In genomic region chrX:152641996-152642395, GRCh38 we compare ENCODE assay signal across 1 cellular context.
TF ChIP-seq lines count a peak whose summit lies in the region.

No MANE protein-coding gene starts in this region.

TF ChIP-seq in SK-N-SH treated with all-trans-retinoic acid at 6 μM for 48 hours, 23 proteins besides CTCF, POLR2A, EP300 and RAD21:
- TF ChIP-seq ESRRG (CRISPR knock-in tag; IDR thresholded peaks at IDR 0.05) (no peak), ZNF565 (CRISPR knock-in tag; conservative IDR thresholded peaks at IDR 0.05; ENCODE audit: low read depth) (no peak), TCF4 (CRISPR knock-in tag; IDR thresholded peaks at IDR 0.05; ENCODE audit: borderline replicate concordance) (no peak), ZNF70 (CRISPR knock-in tag; IDR thresholded peaks at IDR 0.05) (no peak), TOX (CRISPR knock-in tag; IDR thresholded peaks at IDR 0.05; ENCODE audit: borderline replicate concordance) (no peak), POU6F1 (CRISPR knock-in tag; IDR thresholded peaks at IDR 0.05; ENCODE audit: borderline replicate concordance, low read depth) (no peak), BACH2 (CRISPR knock-in tag; IDR thresholded peaks at IDR 0.05; ENCODE audit: borderline replicate concordance) (no peak), TSHZ2 (CRISPR knock-in tag; IDR thresholded peaks at IDR 0.05) (no peak), GLIS3 (CRISPR knock-in tag; IDR thresholded peaks at IDR 0.05) (no peak), ZFP3 (CRISPR knock-in tag; IDR thresholded peaks at IDR 0.05) (no peak), SNAI2 (CRISPR knock-in tag; IDR thresholded peaks at IDR 0.05) (no peak), OSR1 (CRISPR knock-in tag; IDR thresholded peaks at IDR 0.05) (no peak), RARB (CRISPR knock-in tag; IDR thresholded peaks at IDR 0.05) (no peak), ISL1 (CRISPR knock-in tag; IDR thresholded peaks at IDR 0.05) (no peak)
